Comparison of ENCODE assay signal across 8 cellular contexts in genomic region chr10:99328579-99329237, GRCh38. TPM values are rescaled to one million over a fixed set of nuclear protein-coding genes. Genes with fewer than 3 reads are reported as not detected.
DNase-seq lines count a peak whose midpoint lies in the region; ATAC-seq and TF ChIP-seq lines count a peak whose summit lies in the region.

No MANE protein-coding gene starts in this region.

- DNase-seq in activated CD8-positive, alpha-beta memory T cell treated with anti-CD3 and anti-CD28 coated beads, Interleukin-2, amount 10 ng/mL, durations not matched to agents 7 days and 5 days, result no peak
- DNase-seq in activated CD8-positive, alpha-beta memory T cell treated with anti-CD3 and anti-CD28 coated beads, Interleukin-2, amount 50 U/mL, for 48 hours, result no peak
- DNase-seq in kidney epithelial cell (ENCODE audit: low read depth) (no peak), testis (peak; percentile 80), NCI-H2081 treated with DMSO at 0.1 percent for 48 hours (lab: John Stamatoyannopoulos, UW) (no peak), T-helper 9 cell (no peak)

- H3K9me3 ChIP-seq in testis, result no peaks in the 10 kb centered on the region

- H3K27ac ChIP-seq in testis, result peak overlapping the region in 1 of 2 donors; percentile 49

- no peaks in the 10 kb centered on the region for H3K9me3 Mint-ChIP-seq in activated CD8-positive, alpha-beta memory T cell treated with anti-CD3 and anti-CD28 coated beads, Interleukin-2, amount 10 ng/mL, durations not matched to agents 7 days and 5 days (ENCODE audit: low read depth)
- no peaks in the 10 kb centered on the region for H3K9me3 Mint-ChIP-seq in activated T-helper 17 cell treated with anti-CD3 and anti-CD28 coated beads, Interleukin-2, amount 50 U/mL, for 72 hours

- H3K27me3 ChIP-seq in kidney epithelial cell (ENCODE audit: control insufficient read depth, insufficient read depth, low read length), result peaks cover 25% of the 10 kb centered on the region
- no peaks in the 10 kb centered on the region for H3K27me3 ChIP-seq in testis

- peaks cover 6% of the 10 kb centered on the region for H3K4me1 ChIP-seq in testis

- no peak for TF ChIP-seq POLR2A in testis (IDR thresholded peaks at IDR 0.05)

- peaks cover 4% of the 10 kb centered on the region for H3K36me3 Mint-ChIP-seq in activated CD8-positive, alpha-beta memory T cell treated with anti-CD3 and anti-CD28 coated beads, Interleukin-2, amount 10 ng/mL, durations not matched to agents 7 days and 5 days
- peaks cover 8% of the 10 kb centered on the region for H3K36me3 Mint-ChIP-seq in activated T-helper 17 cell treated with anti-CD3 and anti-CD28 coated beads, Interleukin-2, amount 50 U/mL, for 72 hours (ENCODE audit: low read depth)

- WGBS in testis, 2 donors, result 25 to 33% methylated on average over 15 to 16 of the region's 16 CpGs

- peaks cover 6% of the 10 kb centered on the region for H3K4me1 Mint-ChIP-seq in activated CD8-positive, alpha-beta memory T cell treated with anti-CD3 and anti-CD28 coated beads, Interleukin-2, amount 10 ng/mL, durations not matched to agents 7 days and 5 days
- peaks cover 6% of the 10 kb centered on the region for H3K4me1 Mint-ChIP-seq in activated T-helper 17 cell treated with anti-CD3 and anti-CD28 coated beads, Interleukin-2, amount 50 U/mL, for 72 hours

- ATAC-seq in activated CD8-positive, alpha-beta memory T cell treated with anti-CD3 and anti-CD28 coated beads, Interleukin-2, amount 10 ng/mL, durations not matched to agents 7 days and 5 days, result peak; percentile 20
- no peak for ATAC-seq in activated T-helper 17 cell treated with anti-CD3 and anti-CD28 coated beads, Interleukin-2, amount 50 U/mL, for 72 hours (replicated peaks)
- ATAC-seq in GM19324 (IDR thresholded peaks at IDR 0.05; ENCODE audit: low FRiP score, unreplicated experiment), result no peak

- H3K36me3 ChIP-seq in kidney epithelial cell (ENCODE audit: control insufficient read depth, insufficient read depth, low read length) (no peaks in the 10 kb centered on the region), testis (ENCODE audit: low read depth, missing control alignments) (no peaks in the 10 kb centered on the region)

- CTCF ChIA-PET in activated CD8-positive, alpha-beta memory T cell treated with anti-CD3 and anti-CD28 coated beads, Interleukin-2, amount 10 ng/mL, durations not matched to agents 7 days and 5 days (lab: Charles Lee), result no interaction called here

- no peak overlapping the region for H3K27ac Mint-ChIP-seq in activated CD8-positive, alpha-beta memory T cell treated with anti-CD3 and anti-CD28 coated beads, Interleukin-2, amount 10 ng/mL, durations not matched to agents 7 days and 5 days
- no peak overlapping the region for H3K27ac Mint-ChIP-seq in activated T-helper 17 cell treated with anti-CD3 and anti-CD28 coated beads, Interleukin-2, amount 50 U/mL, for 72 hours

- intact Hi-C loops in testis (cut with DNase I; ENCODE audit: low total_unique reads), result no loop called here

- H3K4me3 ChIP-seq in kidney epithelial cell (ENCODE audit: low read depth, low read length) (peak overlapping the region; percentile 38), testis (peak overlapping the region; percentile 61 to 70)

- no peak overlapping the region for H3K4me3 Mint-ChIP-seq in activated CD8-positive, alpha-beta memory T cell treated with anti-CD3 and anti-CD28 coated beads, Interleukin-2, amount 10 ng/mL, durations not matched to agents 7 days and 5 days
- peak overlapping the region; percentile 52 for H3K4me3 Mint-ChIP-seq in activated T-helper 17 cell treated with anti-CD3 and anti-CD28 coated beads, Interleukin-2, amount 50 U/mL, for 72 hours

- H3K27me3 Mint-ChIP-seq in activated CD8-positive, alpha-beta memory T cell treated with anti-CD3 and anti-CD28 coated beads, Interleukin-2, amount 10 ng/mL, durations not matched to agents 7 days and 5 days, result peaks cover 52% of the 10 kb centered on the region
- peaks cover 33% of the 10 kb centered on the region for H3K27me3 Mint-ChIP-seq in activated T-helper 17 cell treated with anti-CD3 and anti-CD28 coated beads, Interleukin-2, amount 50 U/mL, for 72 hours

- TF ChIP-seq CTCF in kidney epithelial cell (IDR thresholded peaks at IDR 0.05; ENCODE audit: insufficient read depth, low read length, poor library complexity, severe bottlenecking) (no peak), testis (IDR thresholded peaks at IDR 0.05) (peak in 2 of 3 experiments; percentile 7 to 39)

RNA-seq across cellular contexts. Expression of gene CNNM1, which starts 0.4 kb away (rescaled TPM):
- not detected for total RNA-seq in activated CD8-positive, alpha-beta memory T cell treated with anti-CD3 and anti-CD28 coated beads, Interleukin-2, amount 10 ng/mL, durations not matched to agents 7 days and 5 days
- 1 to 10 TPM in 1 of 2 donors, under 1 TPM in 1; 0.61 to 1.0 TPM for total RNA-seq in activated T-helper 17 cell treated with anti-CD3 and anti-CD28 coated beads, Interleukin-2, amount 50 U/mL, for 72 hours
- total RNA-seq in kidney epithelial cell (0.62 and 0.92 TPM in 2 replicates), testis (10 to 100 TPM; 51.9 to 53.8 TPM)
- polyA plus RNA-seq in testis (ENCODE audit: insufficient read depth, low read depth, low replicate concordance), result 29.0 TPM

Comparison
In these comparisons a context has a peak if more than half of its experiments do, and no peak if none do; other contexts are left out.
1. RNA of gene CNNM1, which starts 0.4 kb away (total RNA-seq): 51.9 to 53.8 TPM in testis; 0.61 to 1.0 TPM in activated T-helper 17 cell treated with anti-CD3 and anti-CD28 coated beads, Interleukin-2, amount 50 U/mL, for 72 hours, 0.62 to 0.92 TPM in kidney epithelial cell and not detected in activated CD8-positive, alpha-beta memory T cell treated with anti-CD3 and anti-CD28 coated beads, Interleukin-2, amount 10 ng/mL, durations not matched to agents 7 days and 5 days; every median in the first group is over 10 times any median in the second.